ENCODE assay signal across 18 cellular contexts in genomic region chr12:55955344-55955743, GRCh38. TPM values are rescaled to one million over a fixed set of nuclear protein-coding genes. Genes with fewer than 3 reads are reported as not detected.
DNase-seq lines count a peak whose midpoint lies in the region; ATAC-seq and TF ChIP-seq lines count a peak whose summit lies in the region.
"Had no signal": no experiment of that assay in that cellular context is flagged by ENCODE, and none has a peak within 500 bp of the region (broad histone marks: within the 10 kb centered on the region; RNA-seq: fewer than 3 reads in every experiment).

No MANE protein-coding gene starts in this region.

- no peak for TF ChIP-seq POLR2A in esophagus squamous epithelium (IDR thresholded peaks at IDR 0.05)

- peaks cover 13 to 28% (median 19%) of the 10 kb centered on the region in 4 donors for H3K4me1 Mint-ChIP-seq in CD4-positive, alpha-beta memory T cell
- peaks cover 20% of the 10 kb centered on the region for H3K4me1 Mint-ChIP-seq in activated CD4-positive, alpha-beta memory T cell treated with anti-CD3 and anti-CD28 coated beads for 36 hours (ENCODE audit: low read depth)
- H3K4me1 Mint-ChIP-seq: activated B cell treated with CpG ODN at 0.5 μM for 24 hours had no signal

- DNase-seq in CD4-positive, alpha-beta memory T cell = no peak
- DNase-seq in activated CD4-positive, alpha-beta memory T cell treated with anti-CD3 and anti-CD28 coated beads for 36 hours = no peak
- DNase-seq in esophagus squamous epithelium (lab: John Stamatoyannopoulos, UW) (no peak), T-helper 2 cell (no peak), LoVo (ENCODE audit: low spot score) (no peak)
- DNase-seq in stimulated activated CD4-positive, alpha-beta T cell treated with anti-CD3 and anti-CD28 coated beads, Interleukin-12 subunit alpha, Interleukin-12 subunit beta, amount 100 ng/mL, for 4 hours = no peak
- DNase-seq: activated B cell treated with CpG ODN at 0.5 μM for 24 hours, NCI-H1048, NCI-H510A, right cardiac atrium, SJCRH30 had no signal

- no peaks in the 10 kb centered on the region for H3K9me3 ChIP-seq in CD4-positive, alpha-beta memory T cell (ENCODE audit: control insufficient read depth in 1 of 2, low read length in 2 of 2)
- H3K9me3 ChIP-seq in esophagus squamous epithelium = no peaks in the 10 kb centered on the region
- H3K9me3 ChIP-seq: breast epithelium, gastroesophageal sphincter, mucosa of descending colon, SJCRH30 had no signal

- no peaks in the 10 kb centered on the region for H3K27me3 ChIP-seq in CD4-positive, alpha-beta memory T cell (ENCODE audit: insufficient read depth, low read length)
- H3K27me3 ChIP-seq in esophagus squamous epithelium = no peaks in the 10 kb centered on the region
- H3K27me3 ChIP-seq: breast epithelium, gastroesophageal sphincter, SJCRH30 had no signal

- WGBS in esophagus squamous epithelium, 2 donors = 67 to 83% methylated on average over 1 of the region's 4 CpGs

- POLR2A ChIA-PET in CD4-positive, alpha-beta memory T cell (lab: Charles Lee; ENCODE audit: partially characterized antibody) = interaction anchor here (0.9 to 38.8 kb wide), 13 partner anchors 14 to 267 kb away, joined by 3 to 1214 read pairs (median 7); partner anchors contain the start of genes DGKA, DNAJC14, ORMDL2 and PA2G4
- POLR2A ChIA-PET in activated CD4-positive, alpha-beta memory T cell treated with anti-CD3 and anti-CD28 coated beads for 36 hours (lab: Charles Lee) = interaction anchor here (1.2 to 3.8 kb wide), 2 partner anchors 13 to 19 kb away, joined by 4 to 15 read pairs; partner anchors contain the start of gene RAB5B

- H3K27ac Mint-ChIP-seq in CD4-positive, alpha-beta memory T cell = peak overlapping the region in 5 of 7 donors; percentile 19 to 76 (median 44)
- H3K27ac Mint-ChIP-seq in activated CD4-positive, alpha-beta memory T cell treated with anti-CD3 and anti-CD28 coated beads for 36 hours = peak overlapping the region; percentile 59
- H3K27ac Mint-ChIP-seq: activated B cell treated with CpG ODN at 0.5 μM for 24 hours; dendritic cell treated with granulocyte-macrophage colony-stimulating factor and Interleukin-4, amounts not matched to agents 40 ng/mL and 50 ng/mL, for 4 days had no signal

- no peaks in the 10 kb centered on the region for H3K9me3 Mint-ChIP-seq in CD4-positive, alpha-beta memory T cell
- H3K9me3 Mint-ChIP-seq in activated CD4-positive, alpha-beta memory T cell treated with anti-CD3 and anti-CD28 coated beads for 36 hours = no peaks in the 10 kb centered on the region
- H3K9me3 Mint-ChIP-seq: activated B cell treated with CpG ODN at 0.5 μM for 24 hours; dendritic cell treated with granulocyte-macrophage colony-stimulating factor and Interleukin-4, amounts not matched to agents 40 ng/mL and 50 ng/mL, for 4 days had no signal

- no peak overlapping the region for H3K4me3 ChIP-seq in CD4-positive, alpha-beta memory T cell (ENCODE audit: low read length in 2 of 2)
- no peak overlapping the region for H3K4me3 ChIP-seq in esophagus squamous epithelium
- H3K4me3 ChIP-seq: breast epithelium, gastroesophageal sphincter, mucosa of descending colon, SJCRH30 had no signal

- peaks cover 21% of the 10 kb centered on the region for H3K4me1 ChIP-seq in CD4-positive, alpha-beta memory T cell (ENCODE audit: insufficient read depth, low read length)
- peaks cover 12 to 46% (median 13%) of the 10 kb centered on the region in 3 donors for H3K4me1 ChIP-seq in esophagus squamous epithelium
- H3K4me1 ChIP-seq: breast epithelium, gastroesophageal sphincter, SJCRH30 had no signal

- CTCF ChIA-PET in CD4-positive, alpha-beta memory T cell (lab: Charles Lee; ENCODE audit: partially characterized antibody) = interaction anchor here (0.6 to 2.6 kb wide), 10 partner anchors 8 to 292 kb away, joined by 3 to 15 read pairs (median 6); partner anchors contain the start of gene RAB5B
- CTCF ChIA-PET in activated CD4-positive, alpha-beta memory T cell treated with anti-CD3 and anti-CD28 coated beads for 36 hours (lab: Charles Lee) = interaction anchor here (0.8 to 2.0 kb wide), 4 partner anchors 15 to 217 kb away, joined by 3 to 12 read pairs (median 4); no protein-coding TSS in a partner anchor

- peaks cover 35 to 49% of the 10 kb centered on the region in 2 donors for H3K36me3 Mint-ChIP-seq in CD4-positive, alpha-beta memory T cell
- peaks cover 37% of the 10 kb centered on the region for H3K36me3 Mint-ChIP-seq in activated CD4-positive, alpha-beta memory T cell treated with anti-CD3 and anti-CD28 coated beads for 36 hours

- TF ChIP-seq CTCF in 22Rv1 (IDR thresholded peaks at IDR 0.05) (no peak), esophagus squamous epithelium (IDR thresholded peaks at IDR 0.05) (no peak)

- no peak overlapping the region for H3K4me3 Mint-ChIP-seq in CD4-positive, alpha-beta memory T cell
- H3K4me3 Mint-ChIP-seq in activated CD4-positive, alpha-beta memory T cell treated with anti-CD3 and anti-CD28 coated beads for 36 hours = no peak overlapping the region
- H3K4me3 Mint-ChIP-seq: activated B cell treated with CpG ODN at 0.5 μM for 24 hours; dendritic cell treated with granulocyte-macrophage colony-stimulating factor and Interleukin-4, amounts not matched to agents 40 ng/mL and 50 ng/mL, for 4 days had no signal

- H3K27ac ChIP-seq in 22Rv1 = peak overlapping the region; percentile 36
- no peak overlapping the region for H3K27ac ChIP-seq in CD4-positive, alpha-beta memory T cell (ENCODE audit: low read depth, low read length)
- H3K27ac ChIP-seq in esophagus squamous epithelium = peak overlapping the region in 3 of 4 donors; percentile 57 to 77 (median 57)
- H3K27ac ChIP-seq: gastroesophageal sphincter, KMS-11, SJCRH30 had no signal

- intact Hi-C loops in CD4-positive, alpha-beta memory T cell (cut with micrococcal nuclease) = no loop called here
- intact Hi-C loops in activated CD4-positive, alpha-beta memory T cell treated with anti-CD3 and anti-CD28 coated beads for 36 hours (cut with micrococcal nuclease) = no loop called here
- intact Hi-C loops in esophagus squamous epithelium (cut with DNase I) = no loop called here

- no peak for ATAC-seq in HG02588 (IDR thresholded peaks at IDR 0.05; ENCODE audit: unreplicated experiment)
- ATAC-seq: gastroesophageal sphincter had no signal

- no peaks in the 10 kb centered on the region for H3K27me3 Mint-ChIP-seq in CD4-positive, alpha-beta memory T cell
- no peaks in the 10 kb centered on the region for H3K27me3 Mint-ChIP-seq in activated CD4-positive, alpha-beta memory T cell treated with anti-CD3 and anti-CD28 coated beads for 36 hours
- H3K27me3 Mint-ChIP-seq: activated B cell treated with CpG ODN at 0.5 μM for 24 hours had no signal

- peaks cover 36% of the 10 kb centered on the region for H3K36me3 ChIP-seq in CD4-positive, alpha-beta memory T cell (ENCODE audit: insufficient read depth, low read length)
- peaks cover 17 to 52% (median 27%) of the 10 kb centered on the region in 3 donors for H3K36me3 ChIP-seq in esophagus squamous epithelium
- H3K36me3 ChIP-seq: breast epithelium, SJCRH30 had no signal

RNA-seq across cellular contexts. Expression of gene PMEL, which starts 10.5 kb away (rescaled TPM):
- total RNA-seq in CD4-positive, alpha-beta memory T cell = not detected
- polyA plus RNA-seq in CD4-positive, alpha-beta memory T cell = not detected
- total RNA-seq in activated CD4-positive, alpha-beta memory T cell treated with anti-CD3 and anti-CD28 coated beads for 36 hours = 1 to 10 TPM in 1 of 2 experiments, under 1 TPM in 1; 0.94 to 1.5 TPM
- total RNA-seq in esophagus squamous epithelium = 1 to 10 TPM in 1 of 4 donors, under 1 TPM in 3; 0.48 to 3.4 (median 0.67) TPM
- total RNA-seq: activated B cell treated with CpG ODN at 0.5 μM for 24 hours had no signal

RNA-seq across cellular contexts. Expression of gene CDK2, which starts 11.3 kb away (rescaled TPM):
- 10 to 100 TPM; 17.5 to 21.5 TPM for total RNA-seq in CD4-positive, alpha-beta memory T cell
- polyA plus RNA-seq in CD4-positive, alpha-beta memory T cell = 1 to 10 TPM; 4.7 to 5.7 TPM
- 100 to 1,000 TPM; 121 to 127 TPM for total RNA-seq in activated CD4-positive, alpha-beta memory T cell treated with anti-CD3 and anti-CD28 coated beads for 36 hours
- total RNA-seq in esophagus squamous epithelium = 10 to 100 TPM; 11.1 to 22.6 (median 17.0) TPM

RNA-seq across cellular contexts. Expression of gene RAB5B, which starts 18.5 kb away (rescaled TPM):
- total RNA-seq in CD4-positive, alpha-beta memory T cell = 100 to 1,000 TPM; 106 to 112 TPM
- polyA plus RNA-seq in CD4-positive, alpha-beta memory T cell = 10 to 100 TPM; 67.5 to 80.8 TPM
- 10 to 100 TPM; 44.8 to 46.4 TPM for total RNA-seq in activated CD4-positive, alpha-beta memory T cell treated with anti-CD3 and anti-CD28 coated beads for 36 hours
- total RNA-seq in esophagus squamous epithelium = 10 to 100 TPM; 78.2 to 94.2 (median 86.4) TPM

RNA-seq across cellular contexts. Expression of gene DGKA, which starts 24.4 kb away (rescaled TPM):
- 1,000 to 10,000 TPM; 1,301 to 1,410 TPM for total RNA-seq in CD4-positive, alpha-beta memory T cell
- polyA plus RNA-seq in CD4-positive, alpha-beta memory T cell = 100 to 1,000 TPM; 195 to 493 TPM
- total RNA-seq in activated CD4-positive, alpha-beta memory T cell treated with anti-CD3 and anti-CD28 coated beads for 36 hours = 100 to 1,000 TPM; 348 to 383 TPM
- total RNA-seq in esophagus squamous epithelium = 100 to 1,000 TPM in 3 of 4 donors, 10 to 100 TPM in 1; 95.7 to 209 (median 159) TPM

RNA-seq across cellular contexts. Expression of gene PYM1, which starts 27.6 kb away (rescaled TPM):
- total RNA-seq in CD4-positive, alpha-beta memory T cell = 10 to 100 TPM; 35.7 to 39.3 TPM
- polyA plus RNA-seq in CD4-positive, alpha-beta memory T cell = 10 to 100 TPM; 75.1 to 86.9 TPM
- total RNA-seq in activated CD4-positive, alpha-beta memory T cell treated with anti-CD3 and anti-CD28 coated beads for 36 hours = 10 to 100 TPM; 31.6 to 33.0 TPM
- 100 to 1,000 TPM in 1 of 4 donors, 10 to 100 TPM in 3; 60.7 to 107 (median 85.0) TPM for total RNA-seq in esophagus squamous epithelium

Comparison
In these comparisons a context has a peak if more than half of its experiments do, and no peak if none do; other contexts are left out.
1. RNA of gene CDK2, which starts 11.3 kb away (total RNA-seq): 121 to 127 TPM in activated CD4-positive, alpha-beta memory T cell treated with anti-CD3 and anti-CD28 coated beads for 36 hours; 17.5 to 21.5 TPM in CD4-positive, alpha-beta memory T cell and 11.1 to 22.6 TPM in esophagus squamous epithelium; every median in the first group is over 4 times any median in the second.